In genomic region chr7:120857558-120858298, GRCh38 we compare ENCODE assay signal across 8 cellular contexts. TPM values are rescaled to one million over a fixed set of nuclear protein-coding genes. Genes with fewer than 3 reads are reported as not detected.
A peak's percentile ranks its signal among the peaks of the same experiment; 100 is the strongest.
DNase-seq lines count a peak whose midpoint lies in the region; ATAC-seq and TF ChIP-seq lines count a peak whose summit lies in the region.

TSPAN12 (minus strand) TSS chr7:120858144; CDS start chr7:120856763, 1,381 bp downstream.

- H3K4me1 ChIP-seq in HEK293 (ENCODE audit: control insufficient read depth, insufficient read depth, low read length): peaks cover 6% of the 10 kb centered on the region; the same call in 1 of the 2 replicates
- H3K4me1 ChIP-seq in SK-N-SH (ENCODE audit: control insufficient read depth in 1 of 2, insufficient read depth in 2 of 2, low read depth in 1 of 2, low read length in 1 of 2): peaks cover 0 to 11% of the 10 kb centered on the region in 2 experiments; a peak in 2 of 4 replicates
- H3K4me1 ChIP-seq in heart right ventricle: peaks cover 0 to 37% (median 15%) of the 10 kb centered on the region in 9 donors
- H3K4me1 ChIP-seq in parathyroid adenoma: no peaks in the 10 kb centered on the region

- peak within 1 kb of the TSS; percentile 99 for H3K27ac ChIP-seq in HEK293 (ENCODE audit: extremely low read depth, low read depth, low read length)
- peak within 1 kb of the TSS in 1 of 2 experiments; percentile 15; a peak in 1 of 4 replicates for H3K27ac ChIP-seq in SK-N-SH (ENCODE audit: low read depth in 2 of 2, low read length in 1 of 2)
- peak within 1 kb of the TSS; percentile 88 to 98 (median 92) for H3K27ac ChIP-seq in heart right ventricle
- H3K27ac ChIP-seq in parathyroid adenoma: peak within 1 kb of the TSS; percentile 65

- H3F3A ChIP-seq in SK-N-SH (replicated peaks; ENCODE audit: insufficient read depth): peaks cover 6% of the 10 kb centered on the region

- no peaks in the 10 kb centered on the region for H4K20me1 ChIP-seq in SK-N-SH (ENCODE audit: insufficient read depth)

- peaks cover 35% of the 10 kb centered on the region for H3K27me3 ChIP-seq in SK-N-SH (ENCODE audit: insufficient read depth)
- peaks cover 0 to 53% (median 0%) of the 10 kb centered on the region in 7 donors for H3K27me3 ChIP-seq in heart right ventricle
- no peaks in the 10 kb centered on the region for H3K27me3 ChIP-seq in parathyroid adenoma (ENCODE audit: control insufficient read depth, insufficient read depth, low read length)

- peaks cover 8 to 13% of the 10 kb centered on the region in 2 experiments for H3K36me3 ChIP-seq in HEK293 (ENCODE audit: control insufficient read depth in 2 of 2, insufficient read depth in 1 of 2, low read length in 2 of 2)
- H3K36me3 ChIP-seq in SK-N-SH (replicated peaks in 1 of 2; ENCODE audit: control insufficient read depth in 1 of 2, insufficient read depth in 2 of 2, low read length in 1 of 2): no peaks in the 10 kb centered on the region
- H3K36me3 ChIP-seq in heart right ventricle: peaks cover 0 to 4% (median 0%) of the 10 kb centered on the region in 9 donors
- H3K36me3 ChIP-seq in parathyroid adenoma (ENCODE audit: control insufficient read depth, insufficient read depth, low read length): no peaks in the 10 kb centered on the region

- TF ChIP-seq CTCF in GM12874 (IDR thresholded peaks at IDR 0.05; ENCODE audit: insufficient read depth, low read depth, low read length) (peak; percentile 89), HEK293 (tag by site-specific recombination; IDR thresholded peaks at IDR 0.05) (peak; percentile 77), SK-N-SH (IDR thresholded peaks at IDR 0.05) (peak; percentile 64), heart right ventricle (IDR thresholded peaks at IDR 0.05) (peak; percentile 60 to 88 (median 79)), parathyroid adenoma (IDR thresholded peaks at IDR 0.05) (peak; percentile 71)

- no peaks in the 10 kb centered on the region for H3K79me2 ChIP-seq in SK-N-SH (ENCODE audit: insufficient read depth)
- H3K79me2 ChIP-seq in parathyroid adenoma: no peaks in the 10 kb centered on the region

- peak within 1 kb of the TSS; percentile 95 for H3K4me2 ChIP-seq in SK-N-SH
- peak within 1 kb of the TSS; percentile 97 for H3K4me2 ChIP-seq in parathyroid adenoma (ENCODE audit: low read length)

- TF ChIP-seq EP300 in SK-N-SH (IDR thresholded peaks at IDR 0.05; ENCODE audit: borderline replicate concordance in 1 of 2, low read depth in 1 of 2, low read length in 1 of 2): no peak

- peak; percentile 90 for DNase-seq in LoVo (ENCODE audit: low spot score)
- DNase-seq in SK-N-SH: peak; percentile 91
- DNase-seq in amygdala (lab: John Stamatoyannopoulos, UW): peak in 47 of 56 donors; percentile 3 to 73 (median 43)
- DNase-seq in heart right ventricle: peak; percentile 86 to 88
- DNase-seq in DMS114 treated with DMSO at 0.1 percent for 48 hours (lab: John Stamatoyannopoulos, UW; ENCODE audit: unreplicated experiment): no peak

- ATAC-seq in heart right ventricle: peak; percentile 93 to 97 (median 94)

- intact Hi-C loops in heart right ventricle (cut with DNase I): loop anchor here in 7 of 10 donors (2.0 to 10.0 kb wide), 9 partner anchors 50 to 247 kb away; partner anchors contain the start of gene ING3 (in 2 of the 7)

- peak within 1 kb of the TSS; percentile 35; the same call in 1 of the 2 replicates for H3K9ac ChIP-seq in SK-N-SH
- H3K9ac ChIP-seq in parathyroid adenoma: peak within 1 kb of the TSS; percentile 16

- 1% methylated on average over 56 of the region's 70 CpGs for WGBS in SK-N-SH (ENCODE audit: low lambda C conversion rate)
- 0 to 1% methylated on average over 40 to 70 of the region's 70 CpGs for whole genome bisulfite sequencing in heart right ventricle, 2 donors

- H3K9me3 ChIP-seq in HEK293 (ENCODE audit: control insufficient read depth, insufficient read depth, low read depth, low read length): no peaks in the 10 kb centered on the region
- H3K9me3 ChIP-seq in SK-N-SH: no peaks in the 10 kb centered on the region
- H3K9me3 ChIP-seq in heart right ventricle: no peaks in the 10 kb centered on the region
- no peaks in the 10 kb centered on the region for H3K9me3 ChIP-seq in parathyroid adenoma (ENCODE audit: control insufficient read depth, low read length)

- TF ChIP-seq RAD21 in SK-N-SH (IDR thresholded peaks at IDR 0.05; ENCODE audit: low read length): peak; percentile 19; the same call in 1 of the 2 replicates

- H3K4me3 ChIP-seq in HEK293 (ENCODE audit: low read depth, low read length): peak within 1 kb of the TSS; percentile 89
- peak within 1 kb of the TSS; percentile 64 to 66 for H3K4me3 ChIP-seq in SK-N-SH (ENCODE audit: low read depth in 2 of 2, low read length in 1 of 2)
- peak within 1 kb of the TSS; percentile 48 to 87 (median 72) for H3K4me3 ChIP-seq in heart right ventricle
- peak within 1 kb of the TSS; percentile 70 for H3K4me3 ChIP-seq in parathyroid adenoma (ENCODE audit: low read depth, low read length)

- H3K9me2 ChIP-seq in SK-N-SH: 0 out of 2 replicates have a peak, but pooled peaks cover 3% of the 10 kb centered on the region

- CTCF ChIA-PET in HEK293 (lab: Yijun Ruan, JAX) (interaction anchor here (0.6 to 1.3 kb wide), 7 partner anchors 9 to 110 kb away, joined by 3 to 5 read pairs (median 4); no protein-coding TSS in a partner anchor), SK-N-SH (lab: Yijun Ruan, JAX) (interaction anchor here (0.7 to 3.6 kb wide), 17 partner anchors 8 to 227 kb away, joined by 3 to 24 read pairs (median 4); no protein-coding TSS in a partner anchor)

- POLR2A ChIA-PET in HEK293 (lab: Yijun Ruan, JAX): interaction anchor here (0.7 to 1.4 kb wide), 4 partner anchors 10 to 127 kb away, joined by 3 to 4 read pairs (median 4); partner anchors contain the start of gene ING3
- POLR2A ChIA-PET in SK-N-SH (lab: Yijun Ruan, JAX): interaction anchor here (0.6 to 0.7 kb wide), 2 partner anchors 37 to 93 kb away, joined by 4 to 7 read pairs; partner anchors contain the start of gene ING3

- H2AFZ ChIP-seq in SK-N-SH (ENCODE audit: low read depth): peak within 1 kb of the TSS; percentile 73
- H2AFZ ChIP-seq in parathyroid adenoma: peak within 1 kb of the TSS; percentile 82

TF ChIP-seq in HEK293, 187 proteins besides CTCF, POLR2A, EP300 and RAD21 (continues in another document):
- 0 out of 2 replicates have a peak, but pooled peaks have one; percentile 43 for TF ChIP-seq ZNF324 (tag by site-specific recombination; IDR thresholded peaks at IDR 0.05)
- TF ChIP-seq ZBTB11 (tag by site-specific recombination; conservative IDR thresholded peaks at IDR 0.05; ENCODE audit: low read depth): peak; percentile 47
- no peak for TF ChIP-seq ZNF416 (tag by site-specific recombination; IDR thresholded peaks at IDR 0.05)

TF ChIP-seq in SK-N-SH, 30 proteins besides CTCF, POLR2A, EP300 and RAD21:
- TF ChIP-seq MAX (IDR thresholded peaks at IDR 0.05; ENCODE audit: low read depth) (peak; percentile 38; the same call in 1 of the 2 replicates), GABPA (IDR thresholded peaks at IDR 0.05; ENCODE audit: low read depth) (no peak), FOSL2 (IDR thresholded peaks at IDR 0.05; ENCODE audit: borderline replicate concordance, low read depth) (no peak), RCOR1 (IDR thresholded peaks at IDR 0.05; ENCODE audit: low read length) (no peak; the same call in 1 of the 2 replicates), TCF12 (IDR thresholded peaks at IDR 0.05) (no peak), ZBTB33 (IDR thresholded peaks at IDR 0.05; ENCODE audit: borderline replicate concordance, low read depth) (no peak), TEAD4 (IDR thresholded peaks at IDR 0.05; ENCODE audit: borderline replicate concordance, insufficient read depth) (no peak), MEF2A (IDR thresholded peaks at IDR 0.05; ENCODE audit: borderline replicate concordance, low read depth) (no peak), JUND (IDR thresholded peaks at IDR 0.05) (no peak), YY1 (IDR thresholded peaks at IDR 0.05; ENCODE audit: low read depth) (0 out of 2 replicates have a peak, but pooled peaks have one; percentile 11), GATA2 (CRISPR knock-in tag; IDR thresholded peaks at IDR 0.05) (no peak), NFIC (IDR thresholded peaks at IDR 0.05; ENCODE audit: borderline replicate concordance) (no peak), SMC3 (IDR thresholded peaks at IDR 0.05; ENCODE audit: low read depth, low read length) (0 out of 2 replicates have a peak, but pooled peaks have one; percentile 10), NRF1 (IDR thresholded peaks at IDR 0.05; ENCODE audit: low read depth, low read length) (peak; percentile 86)
- TF ChIP-seq, protein P1, sequence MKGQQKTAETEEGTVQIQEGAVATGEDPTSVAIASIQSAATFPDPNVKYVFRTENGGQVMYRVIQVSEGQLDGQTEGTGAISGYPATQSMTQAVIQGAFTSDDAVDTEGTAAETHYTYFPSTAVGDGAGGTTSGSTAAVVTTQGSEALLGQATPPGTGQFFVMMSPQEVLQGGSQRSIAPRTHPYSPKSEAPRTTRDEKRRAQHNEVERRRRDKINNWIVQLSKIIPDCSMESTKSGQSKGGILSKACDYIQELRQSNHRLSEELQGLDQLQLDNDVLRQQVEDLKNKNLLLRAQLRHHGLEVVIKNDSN (IDR thresholded peaks at IDR 0.05; ENCODE audit: borderline replicate concordance, low read depth): no peak

RNA-seq across cellular contexts. Expression of gene TSPAN12, which starts in this region (rescaled TPM):
- polyA plus RNA-seq in SK-N-SH (2012; rRNA removed): 0.21 TPM in 1 of 2 replicates, not detected in the other
- polyA plus RNA-seq in SK-N-SH (2012; cell fraction: cytosol; rRNA removed): 0.10 and 0.14 TPM in 2 replicates
- polyA plus RNA-seq in SK-N-SH (2012; cell fraction: nucleus; rRNA removed): 0.05 TPM in 2 replicates
- total RNA-seq in heart right ventricle: 10 to 100 TPM; 35.2 to 78.6 (median 64.5) TPM
- polyA plus RNA-seq in heart right ventricle: 10 to 100 TPM; 17.9 to 22.5 TPM

Comparison
In these comparisons a context has a peak if more than half of its experiments do, and no peak if none do; other contexts are left out.
1. RNA of gene TSPAN12 (polyA plus RNA-seq): 17.9 to 22.5 TPM in heart right ventricle; 0.05 to 0.21 TPM in SK-N-SH; every median in the first group is over 10 times any median in the second.
2. Peak in DNase-seq, H3K4me3 ChIP-seq, H3K9ac ChIP-seq and H3K4me2 ChIP-seq in SK-N-SH; RNA of the gene not detected or under 1 TPM.
3. Peak in every context shown above with its lines, with median percentiles within 50 percentile points of each other: CTCF ChIP-seq and H3K4me3 ChIP-seq.